ENCODE assay signal across 15 cellular contexts in the genomic region with DNA sequence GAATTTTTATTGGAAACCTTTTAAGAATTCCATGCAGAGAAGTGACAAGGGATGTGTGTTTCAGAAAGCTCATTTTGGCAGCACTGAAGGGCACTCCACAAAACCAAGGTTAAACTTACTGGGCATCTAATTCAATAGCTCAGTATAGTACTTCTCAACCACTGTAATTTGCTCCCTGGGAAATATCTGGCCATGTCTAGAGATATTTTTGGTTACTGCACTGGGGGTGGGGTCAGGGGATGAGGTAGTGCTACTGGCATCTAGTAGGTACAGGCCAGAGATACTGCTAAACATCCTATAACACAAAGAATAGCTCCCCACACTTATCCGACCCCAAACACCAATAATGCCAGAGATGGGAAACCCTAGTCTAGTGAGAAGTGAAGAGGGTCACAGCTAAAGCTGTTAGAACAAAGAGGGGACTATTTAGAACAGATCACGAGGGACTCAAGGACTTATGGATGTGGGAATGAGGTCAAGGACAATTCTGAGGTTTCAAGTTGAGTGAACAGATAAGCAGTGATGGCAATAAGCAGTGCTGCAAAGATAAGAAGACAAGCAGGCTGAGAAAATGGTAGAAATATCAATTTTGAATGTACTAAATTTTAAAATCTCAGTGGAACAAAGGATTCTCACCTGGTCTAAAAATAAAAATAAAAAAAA.
"Had no signal": no experiment of that assay in that cellular context is flagged by ENCODE, and none has a peak within 500 bp of the region (broad histone marks: within the 10 kb centered on the region; RNA-seq: fewer than 3 reads in every experiment).

No MANE protein-coding gene starts in this region.

- H3K9me3 ChIP-seq: esophagus squamous epithelium, neutrophil, SJSA1, suprapubic skin, upper lobe of right lung had no signal

- DNase-seq: activated CD8-positive, alpha-beta memory T cell treated with anti-CD3 and anti-CD28 coated beads for 24 hours; activated T-cell treated with anti-CD3 and anti-CD28 coated beads, Interleukin-2, amount 50 U/mL, for 1 hour; amygdala; esophagus squamous epithelium; foreskin fibroblast; glutamatergic neuron; posterior cingulate gyrus; RPMI8226; stimulated activated CD4-positive, alpha-beta T cell treated with anti-CD3 and anti-CD28 coated beads, Interleukin-1b, Interleukin-23, amount 100 ng/mL, for 48 hours; stimulated activated naive CD4-positive, alpha-beta T cell; upper lobe of right lung had no signal

- ATAC-seq: upper lobe of right lung had no signal

- H3K4me3 ChIP-seq: esophagus squamous epithelium, SJSA1, suprapubic skin, upper lobe of right lung had no signal

- H3K27me3 ChIP-seq: esophagus squamous epithelium, neutrophil, SJSA1, suprapubic skin, upper lobe of right lung had no signal

- H3K27ac ChIP-seq: esophagus squamous epithelium, neutrophil, SJSA1, suprapubic skin, upper lobe of right lung, VCaP had no signal
